In genomic region chr13:77728265-77728966, GRCh38 we compare ENCODE assay signal across 22 cellular contexts. TPM values are rescaled to one million over a fixed set of nuclear protein-coding genes. Genes with fewer than 3 reads are reported as not detected.
DNase-seq lines count a peak whose midpoint lies in the region; ATAC-seq, FAIRE-seq and TF ChIP-seq lines count a peak whose summit lies in the region.
"Had no signal": no experiment of that assay in that cellular context is flagged by ENCODE, and none has a peak within 500 bp of the region (broad histone marks: within the 10 kb centered on the region; RNA-seq: fewer than 3 reads in every experiment).

No MANE protein-coding gene starts in this region.

- BruUV-seq in endothelial cell of umbilical vein (replicated peaks; lab: Mats Ljungman, UMichigan) (no TSS peak), PC-9 (replicated peaks; lab: Mats Ljungman, UMichigan) (no TSS peak)

- no peaks in the 10 kb centered on the region for H3K27me3 Mint-ChIP-seq in T-helper 17 cell
- H3K27me3 Mint-ChIP-seq: central memory CD8-positive, alpha-beta T cell had no signal

- FAIRE-seq in endothelial cell of umbilical vein (lab: Jason Lieb, UNC), result no peak
- FAIRE-seq: kidney had no signal

- no peaks in the 10 kb centered on the region for H4K20me1 ChIP-seq in KMS-11 (ENCODE audit: insufficient read depth)
- H4K20me1 ChIP-seq in endothelial cell of umbilical vein (replicated peaks; ENCODE audit: control insufficient read depth, extremely low read depth, insufficient read depth, low read length), result no peaks in the 10 kb centered on the region
- H4K20me1 ChIP-seq in PC-9 (ENCODE audit: insufficient read depth), result no peaks in the 10 kb centered on the region

- no peak overlapping the region for H3K4me3 Mint-ChIP-seq in T-helper 17 cell

- no peaks in the 10 kb centered on the region for H3K9me1 ChIP-seq in endothelial cell of umbilical vein (replicated peaks; ENCODE audit: control insufficient read depth, extremely low read depth, insufficient read depth, low read length)

- no peaks in the 10 kb centered on the region for H3K9me3 ChIP-seq in T-helper 17 cell (ENCODE audit: control insufficient read depth, low read length, poor library complexity, severe bottlenecking)
- no peaks in the 10 kb centered on the region for H3K9me3 ChIP-seq in endothelial cell of umbilical vein (replicated peaks; ENCODE audit: control insufficient read depth, insufficient read depth, low read length)
- H3K9me3 ChIP-seq in PC-9 (ENCODE audit: insufficient read depth, low read depth), result no peaks in the 10 kb centered on the region
- H3K9me3 ChIP-seq: esophagus muscularis mucosa, gastrocnemius medialis, spleen had no signal

- no peaks in the 10 kb centered on the region for H3F3A ChIP-seq in PC-9 (ENCODE audit: insufficient read depth, low read depth)

- H3K27me3 ChIP-seq in KMS-11 (ENCODE audit: insufficient read depth, low read depth) (no peaks in the 10 kb centered on the region), endothelial cell of umbilical vein (ENCODE audit: control insufficient read depth in 2 of 2, insufficient read depth in 2 of 2, low read length in 2 of 2) (no peaks in the 10 kb centered on the region), PC-9 (ENCODE audit: insufficient read depth, low read depth) (no peaks in the 10 kb centered on the region)
- H3K27me3 ChIP-seq: esophagus muscularis mucosa, gastrocnemius medialis, spleen had no signal

- H3K79me2 ChIP-seq in KMS-11 (ENCODE audit: insufficient read depth, low read depth) (peaks cover 7% of the 10 kb centered on the region; the same call in 1 of the 2 replicates), endothelial cell of umbilical vein (ENCODE audit: control insufficient read depth, insufficient read depth, low read length) (no peaks in the 10 kb centered on the region), PC-9 (ENCODE audit: low read depth) (no peaks in the 10 kb centered on the region)

- H3K9me2 ChIP-seq in PC-9 (ENCODE audit: insufficient read depth), result no peaks in the 10 kb centered on the region

- intact Hi-C loops in endothelial cell of umbilical vein (cut with micrococcal nuclease) (no loop called here), PC-9 (cut with micrococcal nuclease; ENCODE audit: unreplicated experiment) (no loop called here)

- peak overlapping the region; percentile 89 for H3K4me2 ChIP-seq in KMS-11
- H3K4me2 ChIP-seq in endothelial cell of umbilical vein (ENCODE audit: insufficient read depth, low read length), result no peak overlapping the region
- H3K4me2 ChIP-seq in PC-9, result no peak overlapping the region

- peaks cover 33% of the 10 kb centered on the region for H3K4me1 Mint-ChIP-seq in T-helper 17 cell

- H3K36me3 ChIP-seq in KMS-11 (ENCODE audit: insufficient read depth) (no peaks in the 10 kb centered on the region), endothelial cell of umbilical vein (ENCODE audit: control insufficient read depth in 2 of 2, extremely low read depth in 1 of 2, insufficient read depth in 2 of 2, low read length in 2 of 2) (no peaks in the 10 kb centered on the region), PC-9 (ENCODE audit: low read depth) (no peaks in the 10 kb centered on the region)
- H3K36me3 ChIP-seq: esophagus muscularis mucosa, gastrocnemius medialis had no signal

- peak; percentile 83 for DNase-seq in DMS 273 (lab: John Stamatoyannopoulos, UW; ENCODE audit: unreplicated experiment)
- DNase-seq in T-helper 17 cell, result no peak
- no peak for DNase-seq in endothelial cell of umbilical vein (ENCODE audit: low read depth, low spot score)
- DNase-seq in PC-9, result no peak
- DNase-seq in central memory CD4-positive, alpha-beta T cell, result no peak
- DNase-seq in activated naive CD4-positive, alpha-beta T cell treated with anti-CD3 and anti-CD28 coated beads, Interleukin-2, amount 50 U/mL, for 16 hours, result no peak
- no peak for DNase-seq in T-helper 9 cell
- DNase-seq: activated CD4-positive, alpha-beta T cell treated with anti-CD3 and anti-CD28 coated beads, Interleukin-2, amount 50 U/mL, for 1 hour; activated effector memory CD4-positive, alpha-beta T cell treated with anti-CD3 and anti-CD28 coated beads, Interleukin-2, amount 50 U/mL, for 16 hours; amygdala; effector memory CD4-positive, alpha-beta T cell; EL; gastrocnemius medialis; kidney; NCI-H1436 treated with DMSO at 0.1 percent for 48 hours; NCI-H446; nucleus accumbens; spleen had no signal

- H3K4me1 ChIP-seq in KMS-11 (ENCODE audit: low read depth, poor library complexity, severe bottlenecking) (peaks cover 60% of the 10 kb centered on the region), endothelial cell of umbilical vein (ENCODE audit: control insufficient read depth, extremely low read depth, insufficient read depth, low read length) (no peaks in the 10 kb centered on the region), PC-9 (replicated peaks; ENCODE audit: insufficient read depth) (0 out of 2 replicates have a peak, but pooled peaks cover 8% of the 10 kb centered on the region)
- H3K4me1 ChIP-seq: esophagus muscularis mucosa had no signal

- POLR2A ChIA-PET in endothelial cell of umbilical vein (lab: Charles Lee) (no interaction called here), PC-9 (lab: Charles Lee; ENCODE audit: unreplicated experiment) (interaction anchor here (0.6 kb wide), 1 partner anchor 248 kb away, joined by 4 read pairs; no protein-coding TSS in a partner anchor)

- peaks cover 2% of the 10 kb centered on the region for H3K36me3 Mint-ChIP-seq in T-helper 17 cell (ENCODE audit: low read depth)

- no peak for ATAC-seq in T-helper 17 cell
- ATAC-seq: gastrocnemius medialis had no signal

- H3K27ac ChIP-seq in KMS-11 (peak overlapping the region; percentile 82; the same call in 1 of the 2 replicates), endothelial cell of umbilical vein (ENCODE audit: insufficient read depth, low read depth, low read length) (no peak overlapping the region), PC-9 (no peak overlapping the region)
- H3K27ac ChIP-seq: esophagus muscularis mucosa, gastrocnemius medialis had no signal

- no peak for TF ChIP-seq POLR2A in endothelial cell of umbilical vein (IDR thresholded peaks at IDR 0.05; ENCODE audit: low read depth, low read length)

- CTCF ChIA-PET in endothelial cell of umbilical vein (lab: Charles Lee) (no interaction called here), PC-9 (lab: Charles Lee) (no interaction called here)

- no peak overlapping the region for H3K9ac ChIP-seq in KMS-11
- no peak overlapping the region for H3K9ac ChIP-seq in endothelial cell of umbilical vein (replicated peaks; ENCODE audit: extremely low read depth, insufficient read depth, low read length)

- dilution Hi-C loops in endothelial cell of umbilical vein (cut with MboI; ENCODE audit: extremely low pct_ligation_motif_present, low sequenced_read_pairs), result no loop called here

- peak overlapping the region; percentile 97 for H3K27ac Mint-ChIP-seq in T-helper 17 cell

- TF ChIP-seq CTCF in KMS-11 (conservative IDR thresholded peaks at IDR 0.05; ENCODE audit: low read depth, low read length), result no peak
- TF ChIP-seq CTCF in endothelial cell of umbilical vein (IDR thresholded peaks at IDR 0.05; ENCODE audit: extremely low read depth in 1 of 2, insufficient read depth in 1 of 2, low read depth in 1 of 2, low read length in 2 of 2), result no peak
- no peak for TF ChIP-seq CTCF in PC-9 (conservative IDR thresholded peaks at IDR 0.05)

- H2AFZ ChIP-seq in KMS-11 (ENCODE audit: low read depth), result no peak overlapping the region
- H2AFZ ChIP-seq in endothelial cell of umbilical vein (ENCODE audit: low read depth, low read length), result no peak overlapping the region
- no peak overlapping the region for H2AFZ ChIP-seq in PC-9

- no peak overlapping the region for H3K4me3 ChIP-seq in KMS-11 (IDR thresholded peaks at IDR 0.05; ENCODE audit: insufficient read depth, low read depth, low read length)
- no peak overlapping the region for H3K4me3 ChIP-seq in endothelial cell of umbilical vein (replicated peaks in 1 of 3; ENCODE audit: insufficient read depth in 1 of 3, low read depth in 1 of 3, low read length in 3 of 3)
- no peak overlapping the region for H3K4me3 ChIP-seq in PC-9
- H3K4me3 ChIP-seq: esophagus muscularis mucosa, gastrocnemius medialis, lung, spleen had no signal

TF ChIP-seq in endothelial cell of umbilical vein, 7 proteins besides CTCF, POLR2A, EP300 and RAD21:
- TF ChIP-seq POLR2AphosphoS5 (IDR thresholded peaks at IDR 0.05; ENCODE audit: insufficient read depth, low read depth, low read length) (no peak), JUN (IDR thresholded peaks at IDR 0.05; ENCODE audit: borderline replicate concordance, insufficient read depth, insufficient read length, low read depth) (no peak), EZH2 (IDR thresholded peaks at IDR 0.05; ENCODE audit: borderline replicate concordance, low read depth, low read length, severe bottlenecking) (no peak), MYC (IDR thresholded peaks at IDR 0.05; ENCODE audit: low read depth, low read length) (no peak), FOS (IDR thresholded peaks at IDR 0.05; ENCODE audit: borderline replicate concordance, insufficient read depth, low read length) (no peak), GATA2 (IDR thresholded peaks at IDR 0.05; ENCODE audit: insufficient read depth, insufficient read length, low read depth, low read length) (peak; percentile 12)
- TF ChIP-seq, protein P1, sequence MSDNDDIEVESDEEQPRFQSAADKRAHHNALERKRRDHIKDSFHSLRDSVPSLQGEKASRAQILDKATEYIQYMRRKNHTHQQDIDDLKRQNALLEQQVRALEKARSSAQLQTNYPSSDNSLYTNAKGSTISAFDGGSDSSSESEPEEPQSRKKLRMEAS (IDR thresholded peaks at IDR 0.05; ENCODE audit: insufficient read depth, insufficient read length), result no peak

RNA-seq across cellular contexts. Expression of gene SLAIN1, which starts 30.9 kb away (rescaled TPM):
- total RNA-seq in T-helper 17 cell (10 to 100 TPM; 25.4 to 39.0 TPM), endothelial cell of umbilical vein (4.3 and 4.5 TPM in 2 replicates), PC-9 (2021) (2.3 and 2.4 TPM in 2 replicates)
- polyA plus RNA-seq in endothelial cell of umbilical vein, result 2.5 and 4.1 TPM in 2 replicates
- polyA plus RNA-seq in endothelial cell of umbilical vein (2011; cell fraction: cytosol; rRNA removed), result 4.0 and 4.4 TPM in 2 replicates
- polyA plus RNA-seq in endothelial cell of umbilical vein (2011; cell fraction: nucleus; rRNA removed), result 4.0 and 4.8 TPM in 2 replicates
- 0.25 and 1.6 TPM in 2 replicates for polyA plus RNA-seq in endothelial cell of umbilical vein (2012)
- polyA minus RNA-seq in endothelial cell of umbilical vein, result 7.5 and 11.9 TPM in 2 replicates
- polyA minus RNA-seq in endothelial cell of umbilical vein (2011; cell fraction: cytosol; rRNA and poly(A)+ RNA removed), result not detected
- polyA minus RNA-seq in endothelial cell of umbilical vein (2011; cell fraction: nucleus; rRNA and poly(A)+ RNA removed), result 8.6 and 10.4 TPM in 2 replicates
